ENCODE assay signal across 8 cellular contexts in genomic region chr20:38805958-38806854, GRCh38. TPM values are rescaled to one million over a fixed set of nuclear protein-coding genes. Genes with fewer than 3 reads are reported as not detected.
A peak's percentile ranks its signal among the peaks of the same experiment; 100 is the strongest.
DNase-seq lines count a peak whose midpoint lies in the region; ATAC-seq and TF ChIP-seq lines count a peak whose summit lies in the region.

No MANE protein-coding gene starts in this region.

- H3K9me3 ChIP-seq in SK-N-SH, result no peaks in the 10 kb centered on the region
- H3K9me3 ChIP-seq in PC-9 (ENCODE audit: insufficient read depth, low read depth), result no peaks in the 10 kb centered on the region

- no peaks in the 10 kb centered on the region for H3K79me2 ChIP-seq in SK-N-SH (ENCODE audit: insufficient read depth)
- no peaks in the 10 kb centered on the region for H3K79me2 ChIP-seq in PC-9 (ENCODE audit: low read depth)

- H3K27me3 ChIP-seq in SK-N-SH (ENCODE audit: insufficient read depth) (peaks cover 32% of the 10 kb centered on the region), PC-9 (ENCODE audit: insufficient read depth, low read depth) (peaks cover 63% of the 10 kb centered on the region)

- CTCF ChIA-PET in SK-N-SH (lab: Yijun Ruan, JAX), result interaction anchor here (0.7 to 4.2 kb wide), 20 partner anchors 8 to 244 kb away, joined by 3 to 25 read pairs (median 5); partner anchors contain the start of gene FAM83D
- CTCF ChIA-PET in PC-9 (lab: Charles Lee), result no interaction called here

- H3K9ac ChIP-seq in SK-N-SH, result no peak overlapping the region

- no peak for TF ChIP-seq RAD21 in SK-N-SH (IDR thresholded peaks at IDR 0.05; ENCODE audit: low read length)

- POLR2A ChIA-PET in SK-N-SH (lab: Yijun Ruan, JAX) (interaction anchor here (0.9 to 3.5 kb wide), 7 partner anchors 25 to 120 kb away, joined by 3 to 34 read pairs (median 4); partner anchors contain the start of gene FAM83D), PC-9 (lab: Charles Lee; ENCODE audit: unreplicated experiment) (interaction anchor here (0.5 kb wide), 1 partner anchor 25 kb away, joined by 8 read pairs; no protein-coding TSS in a partner anchor)

- H3K4me1 ChIP-seq in SK-N-SH (ENCODE audit: control insufficient read depth in 1 of 2, insufficient read depth in 2 of 2, low read depth in 1 of 2, low read length in 1 of 2) (peaks cover 0 to 22% of the 10 kb centered on the region in 2 experiments; a peak in 1 of 4 replicates), PC-9 (replicated peaks; ENCODE audit: insufficient read depth) (no peaks in the 10 kb centered on the region)

- 13% methylated on average over 12 of the region's 81 CpGs for WGBS in SK-N-SH (ENCODE audit: low lambda C conversion rate)

- no peaks in the 10 kb centered on the region for H3K9me2 ChIP-seq in SK-N-SH
- no peaks in the 10 kb centered on the region for H3K9me2 ChIP-seq in PC-9 (ENCODE audit: insufficient read depth)

- H3K4me3 ChIP-seq in SK-N-SH (ENCODE audit: low read depth in 2 of 2, low read length in 1 of 2) (peak overlapping the region; percentile 56), PC-9 (no peak overlapping the region)

- H2AFZ ChIP-seq in SK-N-SH (ENCODE audit: low read depth) (peak overlapping the region; percentile 83; the same call in 1 of the 2 replicates), PC-9 (no peak overlapping the region)

- H3K27ac ChIP-seq in SK-N-SH (ENCODE audit: low read depth in 2 of 2, low read length in 1 of 2) (peak overlapping the region in 1 of 2 experiments; percentile 77; a peak in 2 of 4 replicates), PC-9 (no peak overlapping the region)

- peak overlapping the region; percentile 92 for H3K4me2 ChIP-seq in SK-N-SH
- no peak overlapping the region for H3K4me2 ChIP-seq in PC-9

- TF ChIP-seq EP300 in SK-N-SH (IDR thresholded peaks at IDR 0.05; ENCODE audit: borderline replicate concordance in 1 of 2, low read depth in 1 of 2, low read length in 1 of 2), result no peak

- no peak for TF ChIP-seq CTCF in SK-N-SH (IDR thresholded peaks at IDR 0.05)
- TF ChIP-seq CTCF in PC-9 (conservative IDR thresholded peaks at IDR 0.05), result no peak

- ATAC-seq in GM21619 (IDR thresholded peaks at IDR 0.05; ENCODE audit: unreplicated experiment), result peak; percentile 21
- peak; percentile 36 for ATAC-seq in left lobe of liver
- ATAC-seq in HG03378 (IDR thresholded peaks at IDR 0.05; ENCODE audit: unreplicated experiment), result no peak
- no peak for ATAC-seq in HG03280 (IDR thresholded peaks at IDR 0.05; ENCODE audit: unreplicated experiment)

- H4K20me1 ChIP-seq in SK-N-SH (ENCODE audit: insufficient read depth) (no peaks in the 10 kb centered on the region), PC-9 (ENCODE audit: insufficient read depth) (no peaks in the 10 kb centered on the region)

- H3K36me3 ChIP-seq in SK-N-SH (replicated peaks in 1 of 2; ENCODE audit: control insufficient read depth in 1 of 2, insufficient read depth in 2 of 2, low read length in 1 of 2) (no peaks in the 10 kb centered on the region), PC-9 (ENCODE audit: low read depth) (no peaks in the 10 kb centered on the region)

- peak; percentile 76 for DNase-seq in SK-N-SH
- peak; percentile 20 for DNase-seq in astrocyte of the hippocampus (ENCODE audit: low read depth, low spot score)
- DNase-seq in left lobe of liver (ENCODE audit: low spot score), result no peak
- peak; percentile 34 for DNase-seq in stimulated activated CD4-positive, alpha-beta T cell treated with anti-CD3 and anti-CD28 coated beads, Interleukin-4, amount 100 ng/mL, for 24 hours
- DNase-seq in PC-9, result no peak

- BruUV-seq in PC-9 (replicated peaks; lab: Mats Ljungman, UMichigan), result no TSS peak

- H3F3A ChIP-seq in SK-N-SH (replicated peaks; ENCODE audit: insufficient read depth) (no peaks in the 10 kb centered on the region), PC-9 (ENCODE audit: insufficient read depth, low read depth) (no peaks in the 10 kb centered on the region)

- intact Hi-C loops in PC-9 (cut with micrococcal nuclease; ENCODE audit: unreplicated experiment), result no loop called here

TF ChIP-seq in SK-N-SH, 30 proteins besides CTCF, POLR2A, EP300 and RAD21:
- TF ChIP-seq TAF1 (IDR thresholded peaks at IDR 0.05; ENCODE audit: borderline replicate concordance, low read depth, low read length) (no peak), MXI1 (IDR thresholded peaks at IDR 0.05; ENCODE audit: low read depth, low read length) (peak; percentile 2; the same call in 1 of the 2 replicates)

RNA-seq across cellular contexts. Expression of gene PPP1R16B, which starts 0.7 kb away (rescaled TPM):
- polyA plus RNA-seq in SK-N-SH (2012; rRNA removed), result 0.28 and 0.91 TPM in 2 replicates
- polyA plus RNA-seq in SK-N-SH (2012; cell fraction: cytosol; rRNA removed), result 0.49 and 1.1 TPM in 2 replicates
- polyA plus RNA-seq in SK-N-SH (2012; cell fraction: nucleus; rRNA removed), result 0.61 and 0.90 TPM in 2 replicates
- 1.7 TPM for total RNA-seq in left lobe of liver
- 0.05 TPM in 1 of 2 replicates, not detected in the other for total RNA-seq in PC-9 (2021)

RNA-seq across cellular contexts. Expression of gene ACTR5, which starts 57.9 kb away (rescaled TPM):
- polyA plus RNA-seq in SK-N-SH (2012; rRNA removed), result 9.7 and 10.9 TPM in 2 replicates
- polyA plus RNA-seq in SK-N-SH (2012; cell fraction: cytosol; rRNA removed), result 4.4 and 6.4 TPM in 2 replicates
- polyA plus RNA-seq in SK-N-SH (2012; cell fraction: nucleus; rRNA removed), result 41.9 and 49.0 TPM in 2 replicates
- total RNA-seq in left lobe of liver (6.6 TPM), PC-9 (2021) (7.8 and 10.1 TPM in 2 replicates)

Comparison
In these comparisons a context has a peak if more than half of its experiments do, and no peak if none do; other contexts are left out.
1. ATAC-seq: peak in GM21619 (single experiment) and left lobe of liver (single experiment); none in HG03378 (single experiment) and HG03280 (single experiment).
2. DNase-seq: peak in SK-N-SH (single experiment), astrocyte of the hippocampus (single experiment) and stimulated activated CD4-positive, alpha-beta T cell treated with anti-CD3 and anti-CD28 coated beads, Interleukin-4, amount 100 ng/mL, for 24 hours (single experiment); none in left lobe of liver (single experiment) and PC-9 (0 of 2).